In genomic region chr13:27911499-27911898, GRCh38 we compare ENCODE assay signal across 28 cellular contexts. TPM values are rescaled to one million over a fixed set of nuclear protein-coding genes. Genes with fewer than 3 reads are reported as not detected.
DNase-seq lines count a peak whose midpoint lies in the region; ATAC-seq and TF ChIP-seq lines count a peak whose summit lies in the region.
"Had no signal": no experiment of that assay in that cellular context is flagged by ENCODE, and none has a peak within 500 bp of the region (broad histone marks: within the 10 kb centered on the region; RNA-seq: fewer than 3 reads in every experiment).

No MANE protein-coding gene starts in this region.

- H3K4me3 Mint-ChIP-seq in progenitor cell of endocrine pancreas (ENCODE audit: low read depth) (peak overlapping the region; percentile 10), endothelial cell (ENCODE audit: unreplicated experiment) (no peak overlapping the region)
- H3K4me3 Mint-ChIP-seq: CD4-positive, alpha-beta memory T cell; CD4-positive, CD25-positive, alpha-beta regulatory T cell; CD8-positive, alpha-beta memory T cell had no signal

- H3K9me3 Mint-ChIP-seq in progenitor cell of endocrine pancreas (ENCODE audit: low read depth) (no peaks in the 10 kb centered on the region), endothelial cell (ENCODE audit: unreplicated experiment) (no peaks in the 10 kb centered on the region)
- H3K9me3 Mint-ChIP-seq: CD8-positive, alpha-beta memory T cell had no signal

- 7 to 9% methylated on average over 2 of the region's 2 CpGs for WGBS in body of pancreas, 2 donors
- 34% methylated on average over 2 of the region's 2 CpGs for WGBS in hepatocyte (ENCODE audit: low lambda C conversion rate, missing lambda C conversion rate)

- no peaks in the 10 kb centered on the region for H3K79me2 ChIP-seq in hepatocyte

- H3K27me3 ChIP-seq in body of pancreas (no peaks in the 10 kb centered on the region), hepatocyte (peaks cover 55% of the 10 kb centered on the region)

- H3K4me2 ChIP-seq in hepatocyte: peak overlapping the region; percentile 12
- H3K4me2 ChIP-seq: BLaER1 had no signal

- ATAC-seq in body of pancreas (peak; percentile 56), mucosa of descending colon (peak; percentile 38), GM21515 (IDR thresholded peaks at IDR 0.05; ENCODE audit: unreplicated experiment) (no peak)

- H3K4me1 ChIP-seq in body of pancreas (peaks cover 63% of the 10 kb centered on the region), hepatocyte (ENCODE audit: insufficient read depth) (peaks cover 12% of the 10 kb centered on the region), mucosa of descending colon (ENCODE audit: low read depth) (no peaks in the 10 kb centered on the region)
- H3K4me1 ChIP-seq: BE2C, BLaER1 had no signal

- H3K9me3 ChIP-seq in body of pancreas (no peaks in the 10 kb centered on the region), hepatocyte (ENCODE audit: low read depth) (no peaks in the 10 kb centered on the region), mucosa of descending colon (no peaks in the 10 kb centered on the region)
- H3K9me3 ChIP-seq: BE2C, BLaER1 had no signal

- peaks cover 77% of the 10 kb centered on the region for H3K4me1 Mint-ChIP-seq in progenitor cell of endocrine pancreas (ENCODE audit: low read depth)
- peaks cover 10% of the 10 kb centered on the region for H3K4me1 Mint-ChIP-seq in endothelial cell (ENCODE audit: unreplicated experiment)
- H3K4me1 Mint-ChIP-seq: CD14-positive monocyte; CD4-positive, CD25-positive, alpha-beta regulatory T cell; CD8-positive, alpha-beta memory T cell had no signal

- H3K36me3 ChIP-seq in body of pancreas (replicated peaks in 1 of 2; ENCODE audit: insufficient read depth in 1 of 2, low read depth in 2 of 2) (no peaks in the 10 kb centered on the region), hepatocyte (replicated peaks; ENCODE audit: insufficient read depth, low read depth) (no peaks in the 10 kb centered on the region), mucosa of descending colon (ENCODE audit: low read depth) (no peaks in the 10 kb centered on the region)
- H3K36me3 ChIP-seq: BE2C, BLaER1 had no signal

- no peaks in the 10 kb centered on the region for H3K9me2 ChIP-seq in hepatocyte (replicated peaks; ENCODE audit: insufficient read depth)

- peak overlapping the region; percentile 91 for H3K27ac Mint-ChIP-seq in progenitor cell of endocrine pancreas
- H3K27ac Mint-ChIP-seq in endothelial cell (ENCODE audit: unreplicated experiment): no peak overlapping the region
- H3K27ac Mint-ChIP-seq: CD14-positive monocyte; CD4-positive, alpha-beta memory T cell; CD4-positive, CD25-positive, alpha-beta regulatory T cell; CD8-positive, alpha-beta memory T cell had no signal

- H3K27me3 Mint-ChIP-seq in progenitor cell of endocrine pancreas (no peaks in the 10 kb centered on the region), endothelial cell (ENCODE audit: unreplicated experiment) (peaks cover 6% of the 10 kb centered on the region)

- H3K27ac ChIP-seq in body of pancreas: peak overlapping the region; percentile 25 to 78 (median 48)
- no peak overlapping the region for H3K27ac ChIP-seq in hepatocyte
- H3K27ac ChIP-seq: BLaER1 had no signal

- H4K20me1 ChIP-seq in hepatocyte (ENCODE audit: insufficient read depth, poor library complexity, severe bottlenecking): no peaks in the 10 kb centered on the region

- DNase-seq in body of pancreas: no peak
- DNase-seq in hepatocyte (ENCODE audit: low spot score): no peak
- no peak for DNase-seq in mucosa of descending colon
- no peak for DNase-seq in progenitor cell of endocrine pancreas (ENCODE audit: low spot score, unreplicated experiment)
- DNase-seq in NCI-H1417 treated with DMSO at 0.1 percent for 48 hours (lab: John Stamatoyannopoulos, UW): no peak
- no peak for DNase-seq in endothelial cell (ENCODE audit: low spot score)
- no peak for DNase-seq in dermis blood vessel endothelial cell
- DNase-seq: 8988T; ACHN; BE2C; C1 segment of cervical spinal cord; CD4-positive, alpha-beta memory T cell; CD4-positive, CD25-positive, alpha-beta regulatory T cell; CD8-positive, alpha-beta memory T cell; COR-L47; DMS 273 treated with DMSO at 0.1 percent for 48 hours; DMS153; DMS53; DMS79; DND-41; EL; GF-D8 had no signal

- TF ChIP-seq POLR2A in body of pancreas (IDR thresholded peaks at IDR 0.05): no peak

- no peak for TF ChIP-seq CTCF in body of pancreas (IDR thresholded peaks at IDR 0.05)
- TF ChIP-seq CTCF in hepatocyte (IDR thresholded peaks at IDR 0.05; ENCODE audit: poor library complexity): no peak
- TF ChIP-seq CTCF in mucosa of descending colon (IDR thresholded peaks at IDR 0.05): no peak
- TF ChIP-seq CTCF in progenitor cell of endocrine pancreas (IDR thresholded peaks at IDR 0.05; ENCODE audit: unreplicated experiment): no peak
- no peak for TF ChIP-seq CTCF in endothelial cell (IDR thresholded peaks at IDR 0.05; ENCODE audit: unreplicated experiment)

- H3K36me3 Mint-ChIP-seq in progenitor cell of endocrine pancreas (ENCODE audit: insufficient read depth): peaks cover 1% of the 10 kb centered on the region
- H3K36me3 Mint-ChIP-seq in endothelial cell (ENCODE audit: low read depth, unreplicated experiment): peaks cover 3% of the 10 kb centered on the region
- H3K36me3 Mint-ChIP-seq: CD14-positive monocyte; CD4-positive, alpha-beta memory T cell; CD4-positive, CD25-positive, alpha-beta regulatory T cell; CD8-positive, alpha-beta memory T cell had no signal

- intact Hi-C loops in body of pancreas (cut with DNase I): no loop called here
- intact Hi-C loops in mucosa of descending colon (cut with DNase I, micrococcal nuclease): no loop called here

- no peak overlapping the region for H2AFZ ChIP-seq in hepatocyte

- H3K4me3 ChIP-seq in body of pancreas (no peak overlapping the region), hepatocyte (no peak overlapping the region), mucosa of descending colon (no peak overlapping the region)
- H3K4me3 ChIP-seq: BLaER1 had no signal

RNA-seq across cellular contexts. Expression of gene PDX1, which starts 8.3 kb away (rescaled TPM):
- total RNA-seq in body of pancreas (10 to 100 TPM in 1 of 2 donors, 1 to 10 TPM in 1; 6.5 to 25.1 TPM), hepatocyte (0.20 and 1.3 TPM in 2 replicates), mucosa of descending colon (1 to 10 TPM in 1 of 3 donors, under 1 TPM in 1, not detected in 1; 0.72 to 1.5 TPM), progenitor cell of endocrine pancreas (260 and 303 TPM in 2 replicates), endothelial cell (ENCODE audit: unreplicated experiment) (0.59 TPM), dermis blood vessel endothelial cell (not detected in 2 replicates)
- 0.95 and 1.8 TPM in 2 replicates for polyA plus RNA-seq in hepatocyte
- total RNA-seq: A673; CD4-positive, alpha-beta memory T cell; CD4-positive, CD25-positive, alpha-beta regulatory T cell; CD8-positive, alpha-beta memory T cell; Daoy had no signal
- polyA plus RNA-seq: AG04450; CD14-positive monocyte; CD4-positive, alpha-beta memory T cell; CD4-positive, CD25-positive, alpha-beta regulatory T cell; CD8-positive, alpha-beta memory T cell had no signal

RNA-seq across cellular contexts. Expression of gene CDX2, which starts 57.6 kb away (rescaled TPM):
- 1 to 10 TPM; 1.3 to 1.6 TPM for total RNA-seq in body of pancreas
- 34.6 and 40.0 TPM in 2 replicates for total RNA-seq in hepatocyte
- polyA plus RNA-seq in hepatocyte: 52.4 and 60.6 TPM in 2 replicates
- 100 to 1,000 TPM; 113 to 349 (median 240) TPM for total RNA-seq in mucosa of descending colon
- total RNA-seq in progenitor cell of endocrine pancreas: 24.8 and 31.0 TPM in 2 replicates
- total RNA-seq in endothelial cell (ENCODE audit: unreplicated experiment): 0.33 TPM
- total RNA-seq in dermis blood vessel endothelial cell: not detected in 2 replicates
- total RNA-seq: A673; CD4-positive, alpha-beta memory T cell; CD4-positive, CD25-positive, alpha-beta regulatory T cell; CD8-positive, alpha-beta memory T cell; Daoy had no signal
- polyA plus RNA-seq: AG04450; CD14-positive monocyte; CD4-positive, alpha-beta memory T cell; CD4-positive, CD25-positive, alpha-beta regulatory T cell; CD8-positive, alpha-beta memory T cell had no signal

Comparison
In these comparisons a context has a peak if more than half of its experiments do, and no peak if none do; other contexts are left out.
1. RNA of gene PDX1, which starts 8.3 kb away (total RNA-seq): 260 to 303 TPM in progenitor cell of endocrine pancreas; 6.5 to 25.1 TPM in body of pancreas, 0.20 to 1.3 TPM in hepatocyte, 0.72 to 1.5 TPM in mucosa of descending colon, 0.59 TPM in endothelial cell (single experiment) and not detected in dermis blood vessel endothelial cell; every median in the first group is over 10 times any median in the second.
2. RNA of gene CDX2, which starts 57.6 kb away (total RNA-seq): 113 to 349 TPM in mucosa of descending colon, 34.6 to 40.0 TPM in hepatocyte and 24.8 to 31.0 TPM in progenitor cell of endocrine pancreas; 1.3 to 1.6 TPM in body of pancreas, 0.33 TPM in endothelial cell (single experiment) and not detected in dermis blood vessel endothelial cell; every median in the first group is over 10 times any median in the second.